ENCODE assay signal across 26 cellular contexts in genomic region chr7:116342125-116342524, GRCh38.
A peak's percentile ranks its signal among the peaks of the same experiment; 100 is the strongest.
DNase-seq lines count a peak whose midpoint lies in the region; ATAC-seq and TF ChIP-seq lines count a peak whose summit lies in the region.
"Had no signal": no experiment of that assay in that cellular context is flagged by ENCODE, and none has a peak within 500 bp of the region (broad histone marks: within the 10 kb centered on the region; RNA-seq: fewer than 3 reads in every experiment).

No MANE protein-coding gene starts in this region.

- no peaks in the 10 kb centered on the region for H3K36me3 Mint-ChIP-seq in stimulated activated naive CD8-positive, alpha-beta T cell treated with anti-CD3 and anti-CD28 coated beads, Interleukin-15, Interleukin-2, amounts not matched to agents 100 ng/mL and 50 ng/mL, for 24 hours (ENCODE audit: low read depth)
- H3K36me3 Mint-ChIP-seq in activated T-helper 17 cell treated with anti-CD3 and anti-CD28 coated beads, Interleukin-2, amount 50 U/mL, for 72 hours (ENCODE audit: low read depth) = no peaks in the 10 kb centered on the region
- H3K36me3 Mint-ChIP-seq in chondrocyte (ENCODE audit: low read depth) = peaks cover 3% of the 10 kb centered on the region
- H3K36me3 Mint-ChIP-seq: activated naive CD8-positive, alpha-beta T cell treated with anti-CD3 and anti-CD28 coated beads for 36 hours; neural progenitor cell; type B pancreatic cell; WTC11 had no signal

- no peaks in the 10 kb centered on the region for H3K36me3 ChIP-seq in brain microvascular endothelial cell (replicated peaks)
- H3K36me3 ChIP-seq: gastrocnemius medialis, neural progenitor cell had no signal

- H3K27ac ChIP-seq in brain microvascular endothelial cell = no peak overlapping the region
- H3K27ac ChIP-seq: neural progenitor cell had no signal

- in situ Hi-C loops in brain microvascular endothelial cell (cut with HindIII; ENCODE audit: low pct_ligation_motif_present, low sequenced_read_pairs) = no loop called here

- H3K4me3 ChIP-seq in brain microvascular endothelial cell (ENCODE audit: low read depth, low read length) = no peak overlapping the region
- H3K4me3 ChIP-seq: gastrocnemius medialis, neural progenitor cell had no signal

- ATAC-seq in stimulated activated naive CD8-positive, alpha-beta T cell treated with anti-CD3 and anti-CD28 coated beads, Interleukin-15, amount 100 ng/mL, for 72 hours = no peak
- peak; percentile 64 for ATAC-seq in activated T-helper 17 cell treated with anti-CD3 and anti-CD28 coated beads, Interleukin-2, amount 50 U/mL, for 72 hours (replicated peaks)
- ATAC-seq in HG03045 (IDR thresholded peaks at IDR 0.05; ENCODE audit: unreplicated experiment) = no peak

- TF ChIP-seq CTCF in chondrocyte (IDR thresholded peaks at IDR 0.05) = no peak
- TF ChIP-seq CTCF in brain microvascular endothelial cell (IDR thresholded peaks at IDR 0.05; ENCODE audit: low read depth, low read length, missing control alignments) = no peak

- peaks cover 14% of the 10 kb centered on the region for H3K4me1 Mint-ChIP-seq in stimulated activated naive CD8-positive, alpha-beta T cell treated with anti-CD3 and anti-CD28 coated beads, Interleukin-15, Interleukin-2, amounts not matched to agents 100 ng/mL and 50 ng/mL, for 24 hours (ENCODE audit: low read depth)
- peaks cover 6% of the 10 kb centered on the region for H3K4me1 Mint-ChIP-seq in stimulated activated naive CD8-positive, alpha-beta T cell treated with anti-CD3 and anti-CD28 coated beads, Interleukin-15, amount 100 ng/mL, for 72 hours
- peaks cover 10% of the 10 kb centered on the region for H3K4me1 Mint-ChIP-seq in activated T-helper 17 cell treated with anti-CD3 and anti-CD28 coated beads, Interleukin-2, amount 50 U/mL, for 72 hours
- peaks cover 22% of the 10 kb centered on the region for H3K4me1 Mint-ChIP-seq in chondrocyte (ENCODE audit: low read depth)
- H3K4me1 Mint-ChIP-seq: WTC11 had no signal

- peaks cover 14% of the 10 kb centered on the region for H3K27me3 Mint-ChIP-seq in stimulated activated naive CD8-positive, alpha-beta T cell treated with anti-CD3 and anti-CD28 coated beads, Interleukin-15, Interleukin-2, amounts not matched to agents 100 ng/mL and 50 ng/mL, for 24 hours
- no peaks in the 10 kb centered on the region for H3K27me3 Mint-ChIP-seq in stimulated activated naive CD8-positive, alpha-beta T cell treated with anti-CD3 and anti-CD28 coated beads, Interleukin-15, amount 100 ng/mL, for 72 hours
- peaks cover 4% of the 10 kb centered on the region for H3K27me3 Mint-ChIP-seq in activated T-helper 17 cell treated with anti-CD3 and anti-CD28 coated beads, Interleukin-2, amount 50 U/mL, for 72 hours
- H3K27me3 Mint-ChIP-seq in chondrocyte (ENCODE audit: low read depth) = no peaks in the 10 kb centered on the region
- H3K27me3 Mint-ChIP-seq: progenitor cell of endocrine pancreas had no signal

- H3K4me3 Mint-ChIP-seq in stimulated activated naive CD8-positive, alpha-beta T cell treated with anti-CD3 and anti-CD28 coated beads, Interleukin-15, Interleukin-2, amounts not matched to agents 100 ng/mL and 50 ng/mL, for 24 hours = no peak overlapping the region
- H3K4me3 Mint-ChIP-seq in stimulated activated naive CD8-positive, alpha-beta T cell treated with anti-CD3 and anti-CD28 coated beads, Interleukin-15, amount 100 ng/mL, for 72 hours = no peak overlapping the region
- H3K4me3 Mint-ChIP-seq in activated T-helper 17 cell treated with anti-CD3 and anti-CD28 coated beads, Interleukin-2, amount 50 U/mL, for 72 hours = no peak overlapping the region
- H3K4me3 Mint-ChIP-seq in chondrocyte (ENCODE audit: unreplicated experiment) = no peak overlapping the region
- H3K4me3 Mint-ChIP-seq: activated naive CD8-positive, alpha-beta T cell treated with anti-CD3 and anti-CD28 coated beads for 36 hours; neural progenitor cell; type B pancreatic cell; WTC11 had no signal

- DNase-seq in stimulated activated naive CD8-positive, alpha-beta T cell treated with anti-CD3 and anti-CD28 coated beads, Interleukin-15, amount 100 ng/mL, for 72 hours = no peak
- DNase-seq in iris pigment epithelial cell (ENCODE audit: low read depth) (peak; percentile 72), chondrocyte (ENCODE audit: low spot score) (no peak), brain microvascular endothelial cell (no peak), NCI-H345 treated with DMSO at 0.1 percent for 48 hours (lab: John Stamatoyannopoulos, UW; ENCODE audit: unreplicated experiment) (no peak)
- DNase-seq: activated CD4-positive, alpha-beta T cell treated with anti-CD3 and anti-CD28 coated beads, Interleukin-2, amount 50 U/mL, for 4 hours; activated naive CD8-positive, alpha-beta T cell treated with anti-CD3 and anti-CD28 coated beads for 36 hours; C1 segment of cervical spinal cord; DMS79 treated with DMSO at 0.1 percent for 48 hours; effector CD8-positive, alpha-beta T cell; gastrocnemius medialis; hippocampal formation; Karpas-422; NCI-H1105 treated with DMSO at 0.1 percent for 48 hours; NCI-H2029 treated with DMSO at 0.1 percent for 48 hours; NCI-H345; Right ventricle myocardium superior; T-helper 9 cell had no signal

- peak overlapping the region; percentile 1 for H3K27ac Mint-ChIP-seq in stimulated activated naive CD8-positive, alpha-beta T cell treated with anti-CD3 and anti-CD28 coated beads, Interleukin-15, Interleukin-2, amounts not matched to agents 100 ng/mL and 50 ng/mL, for 24 hours
- no peak overlapping the region for H3K27ac Mint-ChIP-seq in stimulated activated naive CD8-positive, alpha-beta T cell treated with anti-CD3 and anti-CD28 coated beads, Interleukin-15, amount 100 ng/mL, for 72 hours
- no peak overlapping the region for H3K27ac Mint-ChIP-seq in activated T-helper 17 cell treated with anti-CD3 and anti-CD28 coated beads, Interleukin-2, amount 50 U/mL, for 72 hours
- no peak overlapping the region for H3K27ac Mint-ChIP-seq in chondrocyte (ENCODE audit: unreplicated experiment)
- H3K27ac Mint-ChIP-seq: activated naive CD8-positive, alpha-beta T cell treated with anti-CD3 and anti-CD28 coated beads for 36 hours; activated T-helper 2 cell treated with anti-CD3 and anti-CD28 coated beads, Interferon-gamma antibody, Interleukin-2, Interleukin-4, amounts not matched to agents 10 μg/mL and 5 μg/mL and 100 μg/mL, durations not matched to agents 14 hours and 24 hours and 36 hours; neural progenitor cell; progenitor cell of endocrine pancreas; type B pancreatic cell; WTC11 had no signal

- H3K27me3 ChIP-seq in brain microvascular endothelial cell (replicated peaks) = no peaks in the 10 kb centered on the region
- H3K27me3 ChIP-seq: gastrocnemius medialis, neural progenitor cell had no signal

- no peaks in the 10 kb centered on the region for H3K9me3 Mint-ChIP-seq in stimulated activated naive CD8-positive, alpha-beta T cell treated with anti-CD3 and anti-CD28 coated beads, Interleukin-15, Interleukin-2, amounts not matched to agents 100 ng/mL and 50 ng/mL, for 24 hours
- no peaks in the 10 kb centered on the region for H3K9me3 Mint-ChIP-seq in stimulated activated naive CD8-positive, alpha-beta T cell treated with anti-CD3 and anti-CD28 coated beads, Interleukin-15, amount 100 ng/mL, for 72 hours
- no peaks in the 10 kb centered on the region for H3K9me3 Mint-ChIP-seq in activated T-helper 17 cell treated with anti-CD3 and anti-CD28 coated beads, Interleukin-2, amount 50 U/mL, for 72 hours
- peaks cover 6% of the 10 kb centered on the region for H3K9me3 Mint-ChIP-seq in chondrocyte (ENCODE audit: low read depth)
- H3K9me3 Mint-ChIP-seq: activated naive CD8-positive, alpha-beta T cell treated with anti-CD3 and anti-CD28 coated beads for 36 hours; activated T-helper 2 cell treated with anti-CD3 and anti-CD28 coated beads, Interferon-gamma antibody, Interleukin-2, Interleukin-4, amounts not matched to agents 10 μg/mL and 5 μg/mL and 100 μg/mL, durations not matched to agents 14 hours and 24 hours and 36 hours; type B pancreatic cell had no signal
